Comparison of ENCODE assay signal across 22 cellular contexts in genomic region chr12:68871396-68871795, GRCh38.
"Had no signal": no experiment of that assay in that cellular context is flagged by ENCODE, and none has a peak within 500 bp of the region (broad histone marks: within the 10 kb centered on the region; RNA-seq: fewer than 3 reads in every experiment).

No MANE protein-coding gene starts in this region.

- H3K36me3 ChIP-seq: MG63 had no signal

- DNase-seq: activated CD4-positive, alpha-beta T cell treated with anti-CD3 and anti-CD28 coated beads, Interleukin-2, amount 10 ng/mL, durations not matched to agents 7 days and 5 days; activated CD4-positive, CD25-positive, alpha-beta regulatory T cell treated with anti-CD3 and anti-CD28 coated beads, Interleukin-2, amount 50 U/mL, for 72 hours; activated gamma-delta T cell treated with Interleukin-2 at 50 U/mL for 16 hours; activated naive CD4-positive, alpha-beta T cell treated with anti-CD3 and anti-CD28 coated beads, Interleukin-2, amount 50 U/mL, for 16 hours; aorta; body of pancreas; central memory CD4-positive, alpha-beta T cell; NCI-H1105 treated with DMSO at 0.1 percent for 48 hours; NCI-H1436 treated with DMSO at 0.1 percent for 48 hours; NCI-H187 treated with DMSO at 0.1 percent for 48 hours; NCI-H2081 treated with DMSO at 0.1 percent for 48 hours; NCI-H446 treated with DMSO at 0.1 percent for 48 hours; NCI-H524 treated with DMSO at 0.1 percent for 48 hours; NCI-H774; NK-92 treated with Interleukin-12 subunit alpha and Interleukin-12 subunit beta, amount 100 ng/mL, for 24 hours; SK-N-SH; T-helper 9 cell had no signal

- H3K4me3 ChIP-seq: body of pancreas, MG63 had no signal

- H3K27me3 ChIP-seq: body of pancreas, MG63 had no signal

- H3K36me3 Mint-ChIP-seq: WTC11 had no signal

- H3K4me1 Mint-ChIP-seq: activated CD4-positive, alpha-beta T cell treated with anti-CD3 and anti-CD28 coated beads, Interleukin-2, amount 10 ng/mL, durations not matched to agents 7 days and 5 days had no signal

- H3K9me3 Mint-ChIP-seq: activated CD4-positive, alpha-beta memory T cell treated with anti-CD3 and anti-CD28 coated beads for 36 hours; activated CD4-positive, alpha-beta T cell treated with anti-CD3 and anti-CD28 coated beads, Interleukin-2, amount 10 ng/mL, durations not matched to agents 7 days and 5 days; activated T-cell treated with anti-CD3 and anti-CD28 coated beads, Interleukin-2, amount 50 U/mL, for 72 hours; activated T-helper 2 cell treated with anti-CD3 and anti-CD28 coated beads, Interferon-gamma antibody, Interleukin-2, Interleukin-4, amounts not matched to agents 10 μg/mL and 5 μg/mL and 100 μg/mL, durations not matched to agents 14 hours and 24 hours and 36 hours; WTC11 had no signal

- H3K9me3 ChIP-seq: body of pancreas, MG63, SK-N-SH had no signal

- H3K9me2 ChIP-seq: SK-N-SH had no signal

- H3K27me3 Mint-ChIP-seq: activated CD4-positive, alpha-beta memory T cell treated with anti-CD3 and anti-CD28 coated beads for 36 hours had no signal

- H3K27ac ChIP-seq: body of pancreas had no signal

- H3K9ac ChIP-seq: SK-N-SH had no signal

- H3K4me2 ChIP-seq: SK-N-SH had no signal

- H3K4me1 ChIP-seq: body of pancreas had no signal

- H3K27ac Mint-ChIP-seq: activated CD4-positive, alpha-beta memory T cell treated with anti-CD3 and anti-CD28 coated beads for 36 hours; activated CD4-positive, alpha-beta T cell treated with anti-CD3 and anti-CD28 coated beads, Interleukin-2, amount 10 ng/mL, durations not matched to agents 7 days and 5 days; activated T-cell treated with anti-CD3 and anti-CD28 coated beads, Interleukin-2, amount 50 U/mL, for 72 hours; activated T-helper 2 cell treated with anti-CD3 and anti-CD28 coated beads, Interferon-gamma antibody, Interleukin-2, Interleukin-4, amounts not matched to agents 10 μg/mL and 5 μg/mL and 100 μg/mL, durations not matched to agents 14 hours and 24 hours and 36 hours; WTC11 had no signal

- H3K4me3 Mint-ChIP-seq: activated CD4-positive, alpha-beta memory T cell treated with anti-CD3 and anti-CD28 coated beads for 36 hours; activated CD4-positive, alpha-beta T cell treated with anti-CD3 and anti-CD28 coated beads, Interleukin-2, amount 10 ng/mL, durations not matched to agents 7 days and 5 days; activated T-cell treated with anti-CD3 and anti-CD28 coated beads, Interleukin-2, amount 50 U/mL, for 72 hours; WTC11 had no signal
